ENCODE assay signal across 1 cellular context in genomic region chr19:40662925-40663711, GRCh38.
TF ChIP-seq lines count a peak whose summit lies in the region.

No MANE protein-coding gene starts in this region.

TF ChIP-seq in HepG2, 621 proteins besides CTCF, POLR2A, EP300 and RAD21 (continued from another document and continues in another):
- TF ChIP-seq ZNF710 (CRISPR knock-in tag; IDR thresholded peaks at IDR 0.05; ENCODE audit: borderline replicate concordance) (no peak), FOSL2 (CRISPR knock-in tag; IDR thresholded peaks at IDR 0.05) (peak; percentile 41), KDM2A (CRISPR knock-in tag; IDR thresholded peaks at IDR 0.05; ENCODE audit: borderline replicate concordance, low read depth) (peak; percentile 91), SMC3 (IDR thresholded peaks at IDR 0.05; ENCODE audit: low read length) (peak; percentile 41; the same call in 1 of the 2 replicates), HOXA9 (CRISPR knock-in tag; IDR thresholded peaks at IDR 0.05; ENCODE audit: borderline replicate concordance) (0 out of 2 replicates have a peak, but pooled peaks have one; percentile 21), STAG1 (CRISPR knock-in tag; IDR thresholded peaks at IDR 0.05) (peak; percentile 98), PRDM10 (CRISPR knock-in tag; IDR thresholded peaks at IDR 0.05; ENCODE audit: low read depth) (no peak), DNMT1 (CRISPR knock-in tag; IDR thresholded peaks at IDR 0.05) (peak; percentile 66; the same call in 1 of the 2 replicates), NFYC (CRISPR knock-in tag; IDR thresholded peaks at IDR 0.05) (no peak; the same call in 1 of the 2 replicates), ZNF768 (CRISPR knock-in tag; IDR thresholded peaks at IDR 0.05) (peak; percentile 63; the same call in 1 of the 2 replicates), ZNF547 (CRISPR knock-in tag; IDR thresholded peaks at IDR 0.05) (0 out of 2 replicates have a peak, but pooled peaks have one; percentile 0), HNF1A (IDR thresholded peaks at IDR 0.05; ENCODE audit: low read depth) (no peak), HNF1A (CRISPR knock-in tag; IDR thresholded peaks at IDR 0.05; ENCODE audit: borderline replicate concordance) (0 out of 2 replicates have a peak, but pooled peaks have one; percentile 34), MBD4 (IDR thresholded peaks at IDR 0.05; ENCODE audit: borderline replicate concordance, low read length) (no peak), ZBTB7B (CRISPR knock-in tag; IDR thresholded peaks at IDR 0.05) (peak; percentile 57; the same call in 1 of the 2 replicates), MED13 (CRISPR knock-in tag; IDR thresholded peaks at IDR 0.05) (peak; percentile 59; the same call in 1 of the 2 replicates), ISX (CRISPR knock-in tag; conservative IDR thresholded peaks at IDR 0.05) (0 out of 2 replicates have a peak, but pooled peaks have one; percentile 42), TEAD3 (CRISPR knock-in tag; optimal IDR thresholded peaks at IDR 0.05; ENCODE audit: borderline replicate concordance) (peak; percentile 34), BRCA1 (CRISPR knock-in tag; IDR thresholded peaks at IDR 0.05) (0 out of 2 replicates have a peak, but pooled peaks have one; percentile 42), HMG20A (CRISPR knock-in tag; IDR thresholded peaks at IDR 0.05; ENCODE audit: borderline replicate concordance) (no peak), MYPOP (CRISPR knock-in tag; IDR thresholded peaks at IDR 0.05) (0 out of 2 replicates have a peak, but pooled peaks have one; percentile 64), KMT2B (CRISPR knock-in tag; IDR thresholded peaks at IDR 0.05) (0 out of 2 replicates have a peak, but pooled peaks have one; percentile 44), GPN1 (CRISPR knock-in tag; IDR thresholded peaks at IDR 0.05; ENCODE audit: borderline replicate concordance) (no peak), ZSCAN25 (CRISPR knock-in tag; IDR thresholded peaks at IDR 0.05) (peak; percentile 58; the same call in 1 of the 2 replicates), ZKSCAN1 (IDR thresholded peaks at IDR 0.05; ENCODE audit: low read length) (no peak), BCLAF1 (IDR thresholded peaks at IDR 0.05) (no peak), ARID5B (CRISPR knock-in tag; IDR thresholded peaks at IDR 0.05) (peak; percentile 67), THAP11 (CRISPR knock-in tag; IDR thresholded peaks at IDR 0.05) (peak; percentile 66), ZFP36 (IDR thresholded peaks at IDR 0.05; ENCODE audit: borderline replicate concordance, low read depth, low read length, partially characterized antibody) (no peak), ZNF503 (CRISPR knock-in tag; IDR thresholded peaks at IDR 0.05) (0 out of 2 replicates have a peak, but pooled peaks have one; percentile 32)
